Comparison of ENCODE assay signal across 8 cellular contexts in genomic region chr1:54121482-54122130, GRCh38. TPM values are rescaled to one million over a fixed set of nuclear protein-coding genes. Genes with fewer than 3 reads are reported as not detected.
DNase-seq lines count a peak whose midpoint lies in the region; ATAC-seq, FAIRE-seq and TF ChIP-seq lines count a peak whose summit lies in the region.

No MANE protein-coding gene starts in this region.

- H3K36me3 Mint-ChIP-seq in activated CD4-positive, alpha-beta T cell treated with anti-CD3 and anti-CD28 coated beads, Interleukin-2, amount 10 ng/mL, durations not matched to agents 24 days and 14 days (ENCODE audit: low read depth), result no peaks in the 10 kb centered on the region

- H3K4me3 Mint-ChIP-seq in activated CD4-positive, alpha-beta T cell treated with anti-CD3 and anti-CD28 coated beads, Interleukin-2, amount 10 ng/mL, durations not matched to agents 24 days and 14 days, result peak overlapping the region; percentile 43

- CTCF ChIA-PET in HepG2 (lab: Yijun Ruan, JAX; ENCODE audit: low intra/inter-chr PET ratio, low total read pairs), result interaction anchor here (1.0 to 3.0 kb wide), 4 partner anchors 8 to 368 kb away, joined by 3 to 11 read pairs (median 4); no protein-coding TSS in a partner anchor

- TF ChIP-seq EP300 in HepG2 (IDR thresholded peaks at IDR 0.05; ENCODE audit: low read depth in 2 of 2, low read length in 2 of 2), result no peak
- no peak for TF ChIP-seq EP300 in HepG2 (CRISPR knock-in tag; IDR thresholded peaks at IDR 0.05; ENCODE audit: borderline replicate concordance)

- POLR2A ChIA-PET in HepG2 (lab: Yijun Ruan, JAX), result interaction anchor here (0.9 to 2.4 kb wide), 3 partner anchors 15 to 369 kb away, joined by 3 to 9 read pairs (median 5); partner anchors contain the start of genes CYB5RL and MRPL37

- TF ChIP-seq POLR2A in GM12892 (IDR thresholded peaks at IDR 0.05; ENCODE audit: low read depth, low read length) (no peak), HepG2 (IDR thresholded peaks at IDR 0.05; ENCODE audit: insufficient read depth in 1 of 2, low read depth in 2 of 2, low read length in 2 of 2) (no peak)

- TF ChIP-seq CTCF in 22Rv1 (IDR thresholded peaks at IDR 0.05), result peak; percentile 86
- TF ChIP-seq CTCF in colonic mucosa (IDR thresholded peaks at IDR 0.05), result peak; percentile 72
- peak; percentile 97 for TF ChIP-seq CTCF in HepG2 (CRISPR knock-in tag; IDR thresholded peaks at IDR 0.05)

- no TSS peak for BruUV-seq in HepG2 (replicated peaks; lab: Mats Ljungman, UMichigan)

- peak; percentile 89 for TF ChIP-seq RAD21 in HepG2 (CRISPR knock-in tag; IDR thresholded peaks at IDR 0.05)

- H3K27me3 ChIP-seq in colonic mucosa, result no peaks in the 10 kb centered on the region
- H3K27me3 ChIP-seq in HepG2 (ENCODE audit: control insufficient read depth in 1 of 2, insufficient read depth in 2 of 2, low read length in 2 of 2), result peaks cover 6 to 33% of the 10 kb centered on the region in 2 experiments; a peak in 3 of 5 replicates

- H3K27ac ChIP-seq in 22Rv1 (no peak overlapping the region), colonic mucosa (no peak overlapping the region), HepG2 (ENCODE audit: extremely low read length, insufficient read depth, low read length) (no peak overlapping the region)

- H3K27me3 Mint-ChIP-seq in activated CD4-positive, alpha-beta T cell treated with anti-CD3 and anti-CD28 coated beads, Interleukin-2, amount 10 ng/mL, durations not matched to agents 24 days and 14 days, result peaks cover 10% of the 10 kb centered on the region

- peak overlapping the region; percentile 98 for H3K4me2 ChIP-seq in HepG2 (ENCODE audit: low read depth, low read length)

- peaks cover 7% of the 10 kb centered on the region for H3K4me1 Mint-ChIP-seq in activated CD4-positive, alpha-beta T cell treated with anti-CD3 and anti-CD28 coated beads, Interleukin-2, amount 10 ng/mL, durations not matched to agents 24 days and 14 days

- ATAC-seq in HepG2, result peak; percentile 93
- ATAC-seq in HG03342 (IDR thresholded peaks at IDR 0.05; ENCODE audit: unreplicated experiment), result no peak

- H2AFZ ChIP-seq in HepG2 (ENCODE audit: low read length), result peak overlapping the region; percentile 91

- H3K4me1 ChIP-seq in colonic mucosa, result peaks cover 4% of the 10 kb centered on the region
- H3K4me1 ChIP-seq in HepG2 (ENCODE audit: insufficient read depth, low read length), result peaks cover 66% of the 10 kb centered on the region

- H3K79me2 ChIP-seq in HepG2 (ENCODE audit: insufficient read depth, low read length), result no peaks in the 10 kb centered on the region

- H3K4me3 ChIP-seq in colonic mucosa (peak overlapping the region; percentile 25), HepG2 (replicated peaks in 1 of 3; ENCODE audit: insufficient read depth in 1 of 3, low read depth in 2 of 3, low read length in 3 of 3) (peak overlapping the region; percentile 55 to 78 (median 60))

- FAIRE-seq in GM12892 (lab: Jason Lieb, UNC), result no peak
- FAIRE-seq in HepG2 (lab: Jason Lieb, UNC), result peak; percentile 44

- H3K9me3 Mint-ChIP-seq in activated CD4-positive, alpha-beta T cell treated with anti-CD3 and anti-CD28 coated beads, Interleukin-2, amount 10 ng/mL, durations not matched to agents 24 days and 14 days, result no peaks in the 10 kb centered on the region

- H3K9me3 ChIP-seq in colonic mucosa, result no peaks in the 10 kb centered on the region
- H3K9me3 ChIP-seq in HepG2 (ENCODE audit: low read length), result no peaks in the 10 kb centered on the region

- no peaks in the 10 kb centered on the region for H4K20me1 ChIP-seq in HepG2 (ENCODE audit: insufficient read depth, low read length)

- H3K27ac Mint-ChIP-seq in activated CD4-positive, alpha-beta T cell treated with anti-CD3 and anti-CD28 coated beads, Interleukin-2, amount 10 ng/mL, durations not matched to agents 24 days and 14 days, result no peak overlapping the region

- 3% methylated on average over 7 of the region's 36 CpGs for WGBS in HepG2 (ENCODE audit: low lambda C conversion rate)

- DNase-seq in GM12892 (ENCODE audit: insufficient read length) (peak; percentile 79), NCI-H2227 treated with DMSO at 0.1 percent for 48 hours (lab: John Stamatoyannopoulos, UW) (peak; percentile 68), colonic mucosa (peak; percentile 89), HepG2 (ENCODE audit: low spot score) (peak; percentile 64)
- peak; percentile 91 for DNase-seq in activated CD4-positive, alpha-beta T cell treated with anti-CD3 and anti-CD28 coated beads, Interleukin-2, amount 10 ng/mL, durations not matched to agents 24 days and 14 days
- peak; percentile 58 to 65 for DNase-seq in stimulated activated CD4-positive, alpha-beta T cell treated with anti-CD3 and anti-CD28 coated beads, Interleukin-2, amount 100 ng/mL, for 48 hours

- intact Hi-C loops in activated CD4-positive, alpha-beta T cell treated with anti-CD3 and anti-CD28 coated beads, Interleukin-2, amount 10 ng/mL, durations not matched to agents 24 days and 14 days (cut with micrococcal nuclease), result loop anchor here (1.0 kb wide), 1 partner anchor 368 kb away; no protein-coding TSS in a partner anchor
- intact Hi-C loops in colonic mucosa (cut with DNase I), result loop anchor here (5.0 kb wide), 2 partner anchors 281 to 366 kb away; no protein-coding TSS in a partner anchor
- intact Hi-C loops in HepG2 (cut with micrococcal nuclease; ENCODE audit: unreplicated experiment), result loop anchor here (2.0 kb wide), 1 partner anchor 367 kb away; no protein-coding TSS in a partner anchor

- H3K9ac ChIP-seq in colonic mucosa (ENCODE audit: low read depth in 2 of 2, low read length in 2 of 2) (peak overlapping the region; percentile 61 to 62), HepG2 (ENCODE audit: insufficient read depth, low read depth, low read length) (peak overlapping the region; percentile 39)

- in situ Hi-C loops in HepG2 (cut with HindIII; ENCODE audit: extremely low pct_ligation_motif_present, low pct_unique_long_range_greater_than_20kb), result loop anchor here (5.0 kb wide), 1 partner anchor 366 kb away; no protein-coding TSS in a partner anchor

- H3K36me3 ChIP-seq in colonic mucosa (no peaks in the 10 kb centered on the region), HepG2 (replicated peaks in 1 of 2; ENCODE audit: control insufficient read depth in 1 of 2, insufficient read depth in 2 of 2, low read length in 2 of 2) (no peaks in the 10 kb centered on the region)

TF ChIP-seq in HepG2, 621 proteins besides CTCF, POLR2A, EP300 and RAD21 (continues in another document):
- TF ChIP-seq CEBPB (IDR thresholded peaks at IDR 0.05; ENCODE audit: borderline replicate concordance, low read depth, low read length) (no peak), TCF7 (IDR thresholded peaks at IDR 0.05; ENCODE audit: low read depth) (no peak), KDM5A (IDR thresholded peaks at IDR 0.05; ENCODE audit: borderline replicate concordance, low read length) (no peak), ZNF674 (CRISPR knock-in tag; IDR thresholded peaks at IDR 0.05; ENCODE audit: low read depth) (no peak), CEBPZ (IDR thresholded peaks at IDR 0.05; ENCODE audit: low read length) (no peak)

RNA-seq across cellular contexts. Expression of gene CDCP2, which starts 31.2 kb away (rescaled TPM):
- not detected for polyA plus RNA-seq in GM12892 (2012; ENCODE audit: missing spikeins)
- total RNA-seq in activated CD4-positive, alpha-beta T cell treated with anti-CD3 and anti-CD28 coated beads, Interleukin-2, amount 10 ng/mL, durations not matched to agents 24 days and 14 days, result not detected in 2 replicates
- total RNA-seq in colonic mucosa (under 1 TPM in 1 of 2 donors, not detected in 1; 0.10 TPM), HepG2 (2016; rRNA removed; fragmentation: Illumina TruSeq; extraction: Trizol) (not detected in 2 replicates)
- not detected in 2 replicates for total RNA-seq in HepG2 (2016; cell fraction: cytosol; rRNA removed; fragmentation: Illumina TruSeq; extraction: Trizol; ENCODE audit: low read depth)
- not detected in 2 replicates for total RNA-seq in HepG2 (2016; cell fraction: insoluble cytoplasmic fraction; rRNA removed; fragmentation: Illumina TruSeq; extraction: Trizol)
- total RNA-seq in HepG2 (2016; cell fraction: membrane; rRNA removed; fragmentation: Illumina TruSeq; extraction: Trizol), result not detected in 2 replicates
- total RNA-seq in HepG2 (2016; cell fraction: nucleus; rRNA removed; fragmentation: Illumina TruSeq; extraction: Trizol), result not detected in 2 replicates
- 0.03 TPM in 1 of 2 replicates, not detected in the other for polyA plus RNA-seq in HepG2 (2011; rRNA removed)
- not detected in 2 replicates for polyA plus RNA-seq in HepG2 (2011; cell fraction: cytosol; rRNA removed)
- not detected in 2 replicates for polyA plus RNA-seq in HepG2 (2011; cell fraction: nucleus; rRNA removed)
- polyA plus RNA-seq in HepG2 (2012), result not detected in 2 replicates
- polyA plus RNA-seq in HepG2 (2016; cell fraction: cytosol; fragmentation: Illumina TruSeq; extraction: Trizol; ENCODE audit: low read depth), result not detected in 2 replicates
- not detected in 2 replicates for polyA plus RNA-seq in HepG2 (2016; cell fraction: insoluble cytoplasmic fraction; fragmentation: Illumina TruSeq; extraction: Trizol; ENCODE audit: low read depth)
- polyA plus RNA-seq in HepG2 (2016; cell fraction: membrane; fragmentation: Illumina TruSeq; extraction: Trizol; ENCODE audit: low read depth), result not detected in 2 replicates
- not detected in 2 replicates for polyA plus RNA-seq in HepG2 (2016; cell fraction: nucleus; fragmentation: Illumina TruSeq; extraction: Trizol; ENCODE audit: insufficient read depth, low read depth)
- not detected in 2 replicates for polyA minus RNA-seq in HepG2 (2011; rRNA and poly(A)+ RNA removed; ENCODE audit: low replicate concordance)
- not detected in 2 replicates for polyA minus RNA-seq in HepG2 (2011; cell fraction: cytosol; rRNA and poly(A)+ RNA removed)
- not detected in 2 replicates for polyA minus RNA-seq in HepG2 (2011; cell fraction: nucleus; rRNA and poly(A)+ RNA removed)
